Comparison of ENCODE assay signal across 1 cellular context in the genomic region with DNA sequence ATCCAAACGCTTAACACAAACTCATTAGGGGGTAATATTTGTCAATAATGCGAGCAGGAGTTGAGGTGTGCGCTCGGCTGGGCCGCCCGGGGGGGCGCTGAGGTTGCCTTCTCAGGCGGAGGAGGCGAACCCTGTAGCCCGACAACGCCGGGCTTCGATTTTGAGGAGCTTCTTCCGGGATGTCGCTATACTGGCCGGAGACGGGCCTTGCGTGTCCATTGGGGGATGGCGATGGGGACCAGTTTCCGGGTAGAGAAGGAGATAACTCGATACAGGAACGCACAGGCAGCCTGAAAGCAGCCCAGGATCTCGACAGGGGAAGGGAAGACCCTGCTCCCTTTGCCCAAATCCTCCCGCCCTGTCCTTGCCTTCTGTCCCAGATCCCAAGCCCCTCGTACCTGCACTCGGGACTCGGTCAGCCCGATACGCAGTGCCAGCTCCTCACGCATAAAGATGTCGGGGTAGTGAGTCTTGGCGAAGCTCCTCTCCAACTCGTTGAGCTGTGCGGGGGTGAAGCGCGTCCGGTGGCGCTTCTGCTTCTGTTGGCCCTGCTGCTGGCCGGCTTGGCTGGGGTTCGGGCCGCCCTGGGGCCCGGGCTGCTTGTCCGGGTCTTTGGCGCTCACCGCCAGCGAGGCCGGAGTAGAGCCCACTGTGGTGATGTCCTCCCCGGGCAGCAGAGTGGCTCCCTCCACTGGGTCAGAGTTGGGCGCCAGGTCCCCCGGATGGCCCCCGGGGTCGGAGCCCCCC.
TF ChIP-seq lines count a peak whose summit lies in the region.

No MANE protein-coding gene starts in this region.

TF ChIP-seq in GM23338, 12 proteins besides CTCF, POLR2A, EP300 and RAD21 (continued from another document):
- TF ChIP-seq, protein P1, sequence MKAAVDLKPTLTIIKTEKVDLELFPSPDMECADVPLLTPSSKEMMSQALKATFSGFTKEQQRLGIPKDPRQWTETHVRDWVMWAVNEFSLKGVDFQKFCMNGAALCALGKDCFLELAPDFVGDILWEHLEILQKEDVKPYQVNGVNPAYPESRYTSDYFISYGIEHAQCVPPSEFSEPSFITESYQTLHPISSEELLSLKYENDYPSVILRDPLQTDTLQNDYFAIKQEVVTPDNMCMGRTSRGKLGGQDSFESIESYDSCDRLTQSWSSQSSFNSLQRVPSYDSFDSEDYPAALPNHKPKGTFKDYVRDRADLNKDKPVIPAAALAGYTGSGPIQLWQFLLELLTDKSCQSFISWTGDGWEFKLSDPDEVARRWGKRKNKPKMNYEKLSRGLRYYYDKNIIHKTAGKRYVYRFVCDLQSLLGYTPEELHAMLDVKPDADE (IDR thresholded peaks at IDR 0.05): no peak
- TF ChIP-seq CREB1 (CRISPR knock-in tag; IDR thresholded peaks at IDR 0.05; ENCODE audit: low read depth) (no peak), EZH2 (IDR thresholded peaks at IDR 0.05; ENCODE audit: low read depth, unreplicated experiment) (peak; percentile 93)
